1 cellular context compared by ENCODE assay signal in genomic region chr5:141841376-141841775, GRCh38.
TF ChIP-seq lines count a peak whose summit lies in the region.

No MANE protein-coding gene starts in this region.

TF ChIP-seq in HEK293, 187 proteins besides CTCF, POLR2A, EP300 and RAD21 (continued from another document):
- TF ChIP-seq REST (tag by site-specific recombination; IDR thresholded peaks at IDR 0.05) (peak; percentile 58; the same call in 1 of the 2 replicates), ZNF221 (tag by site-specific recombination; IDR thresholded peaks at IDR 0.05; ENCODE audit: borderline replicate concordance) (no peak), PRDM6 (tag by site-specific recombination; IDR thresholded peaks at IDR 0.05) (no peak), ZNF792 (tag by site-specific recombination; IDR thresholded peaks at IDR 0.05) (no peak), ZNF148 (tag by site-specific recombination; IDR thresholded peaks at IDR 0.05; ENCODE audit: borderline replicate concordance) (no peak), ZSCAN23 (tag by site-specific recombination; IDR thresholded peaks at IDR 0.05) (no peak)
